In the genomic region with DNA sequence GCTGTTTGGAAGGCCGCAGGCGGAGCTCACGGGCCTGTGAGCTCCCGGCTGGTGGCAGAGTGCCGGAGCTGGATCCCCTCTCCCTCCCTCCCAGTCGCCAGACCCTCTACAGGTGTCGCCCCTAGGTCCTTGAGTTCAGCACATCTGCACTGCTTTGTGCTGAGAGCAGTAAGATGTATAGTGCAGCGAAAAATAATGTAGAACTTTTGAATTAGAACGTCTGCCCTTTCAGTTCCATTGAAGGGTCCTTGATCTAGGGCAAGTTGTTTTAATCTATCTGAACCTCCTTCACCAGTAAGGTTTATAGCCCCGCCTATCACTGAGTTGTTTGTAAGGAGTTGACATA, we compare ENCODE assay signal across 7 cellular contexts. TPM values are rescaled to one million over a fixed set of nuclear protein-coding genes. Genes with fewer than 3 reads are reported as not detected.
DNase-seq lines count a peak whose midpoint lies in the region; ATAC-seq and TF ChIP-seq lines count a peak whose summit lies in the region.
"Had no signal": no experiment of that assay in that cellular context is flagged by ENCODE, and none has a peak within 500 bp of the region (broad histone marks: within the 10 kb centered on the region; RNA-seq: fewer than 3 reads in every experiment).

No MANE protein-coding gene starts in this region.

- peak overlapping the region; percentile 71; the same call in 1 of the 2 replicates for H3K9ac ChIP-seq in ES-I3 (ENCODE audit: low read depth, low read length)

- no peaks in the 10 kb centered on the region for H3K27me3 ChIP-seq in lung (ENCODE audit: control insufficient read depth, insufficient read depth)

- no peaks in the 10 kb centered on the region for H3K9me3 Mint-ChIP-seq in activated CD8-positive, alpha-beta T cell treated with anti-CD3 and anti-CD28 coated beads for 36 hours

- H3K4me3 ChIP-seq in lung, result peak overlapping the region; percentile 90

- H3K4me1 ChIP-seq in ES-I3 (ENCODE audit: insufficient read depth, low read length) (no peaks in the 10 kb centered on the region), lung (ENCODE audit: control insufficient read depth in 2 of 2, insufficient read depth in 2 of 2, low read length in 2 of 2) (peaks cover 0 to 2% of the 10 kb centered on the region in 2 donors)

- POLR2A ChIA-PET in activated CD8-positive, alpha-beta T cell treated with anti-CD3 and anti-CD28 coated beads for 36 hours (lab: Charles Lee), result interaction anchor here (2.5 kb wide), 1 partner anchor 753 kb away, joined by 10 read pairs; the partner anchor contains the start of genes C11orf54 and TAF1D

- H3K27ac ChIP-seq in lung (ENCODE audit: low read depth in 1 of 2, low read length in 1 of 2), result peak overlapping the region; percentile 77 to 93

- intact Hi-C loops in activated CD8-positive, alpha-beta T cell treated with anti-CD3 and anti-CD28 coated beads for 36 hours (cut with micrococcal nuclease), result no loop called here

- 1% methylated on average over 10 of the region's 10 CpGs for WGBS in lung, 2 donors

- peaks cover 35% of the 10 kb centered on the region for H3K4me1 Mint-ChIP-seq in activated CD8-positive, alpha-beta T cell treated with anti-CD3 and anti-CD28 coated beads for 36 hours (ENCODE audit: low read depth)

- peak overlapping the region; percentile 96 for H3K27ac Mint-ChIP-seq in activated CD8-positive, alpha-beta T cell treated with anti-CD3 and anti-CD28 coated beads for 36 hours

- DNase-seq in activated CD8-positive, alpha-beta T cell treated with anti-CD3 and anti-CD28 coated beads for 36 hours, result no peak
- no peak for DNase-seq in lung (ENCODE audit: low spot score)
- DNase-seq in AG08396 (ENCODE audit: low spot score), result no peak
- no peak for DNase-seq in NCI-H1694 treated with DMSO at 0.1 percent for 48 hours (lab: John Stamatoyannopoulos, UW)

- TF ChIP-seq CTCF in activated CD8-positive, alpha-beta T cell treated with anti-CD3 and anti-CD28 coated beads for 36 hours (IDR thresholded peaks at IDR 0.05), result no peak
- no peak for TF ChIP-seq CTCF in lung (IDR thresholded peaks at IDR 0.05; ENCODE audit: control extremely low read depth, extremely low read depth)

- H3K9me3 ChIP-seq in ES-I3 (ENCODE audit: control insufficient read depth, insufficient read depth, low read length) (no peaks in the 10 kb centered on the region), lung (ENCODE audit: control insufficient read depth in 2 of 2, insufficient read depth in 1 of 2, low read length in 1 of 2) (no peaks in the 10 kb centered on the region)

- peaks cover 18% of the 10 kb centered on the region for H3K36me3 Mint-ChIP-seq in activated CD8-positive, alpha-beta T cell treated with anti-CD3 and anti-CD28 coated beads for 36 hours (ENCODE audit: low read depth)

- peak overlapping the region; percentile 94 for H3K4me3 Mint-ChIP-seq in activated CD8-positive, alpha-beta T cell treated with anti-CD3 and anti-CD28 coated beads for 36 hours

- CTCF ChIA-PET in activated CD8-positive, alpha-beta T cell treated with anti-CD3 and anti-CD28 coated beads for 36 hours (lab: Charles Lee), result interaction anchor here (1.0 kb wide), 2 partner anchors 9 to 11 kb away, joined by 4 read pairs; no protein-coding TSS in a partner anchor

- H3K36me3 ChIP-seq in ES-I3 (ENCODE audit: insufficient read depth, low read length) (peaks cover 6% of the 10 kb centered on the region; the same call in 1 of the 2 replicates), lung (ENCODE audit: control insufficient read depth in 2 of 2, insufficient read depth in 2 of 2, low read length in 2 of 2) (peaks cover 12 to 22% of the 10 kb centered on the region in 2 donors)

- no peaks in the 10 kb centered on the region for H3K27me3 Mint-ChIP-seq in activated CD8-positive, alpha-beta T cell treated with anti-CD3 and anti-CD28 coated beads for 36 hours

- ATAC-seq in HG02763 (IDR thresholded peaks at IDR 0.05; ENCODE audit: unreplicated experiment), result peak; percentile 55
- ATAC-seq in activated CD8-positive, alpha-beta T cell treated with anti-CD3 and anti-CD28 coated beads for 36 hours, result peak; percentile 71
- ATAC-seq in lung (ENCODE audit: insufficient read depth, low FRiP score), result peak; percentile 63

RNA-seq across cellular contexts. Expression of gene ANKRD49, which starts 0.4 kb away (rescaled TPM):
- 10 to 100 TPM; 17.9 to 19.1 TPM for total RNA-seq in activated CD8-positive, alpha-beta T cell treated with anti-CD3 and anti-CD28 coated beads for 36 hours
- 10 to 100 TPM; 10.4 to 22.6 TPM for total RNA-seq in lung
- 10 to 100 TPM; 13.0 to 18.1 TPM for polyA plus RNA-seq in lung

RNA-seq across cellular contexts. Expression of gene MRE11, which starts 0.5 kb away (rescaled TPM):
- total RNA-seq in activated CD8-positive, alpha-beta T cell treated with anti-CD3 and anti-CD28 coated beads for 36 hours, result 10 to 100 TPM; 38.3 to 42.0 TPM
- total RNA-seq in lung, result 10 to 100 TPM; 16.1 to 67.8 TPM
- 1 to 10 TPM; 4.3 to 5.6 TPM for polyA plus RNA-seq in lung

RNA-seq across cellular contexts. Expression of gene C11orf97, which starts 18.1 kb away (rescaled TPM):
- not detected for total RNA-seq in activated CD8-positive, alpha-beta T cell treated with anti-CD3 and anti-CD28 coated beads for 36 hours
- 10 to 100 TPM in 1 of 2 donors, 1 to 10 TPM in 1; 6.3 to 14.7 TPM for total RNA-seq in lung
- 1 to 10 TPM; 4.1 to 7.4 TPM for polyA plus RNA-seq in lung
- total RNA-seq: activated CD8-positive, alpha-beta memory T cell treated with anti-CD3 and anti-CD28 coated beads for 36 hours had no signal

RNA-seq across cellular contexts. Expression of gene FUT4, which starts 49.5 kb away (rescaled TPM):
- 1 to 10 TPM; 3.9 TPM for total RNA-seq in activated CD8-positive, alpha-beta T cell treated with anti-CD3 and anti-CD28 coated beads for 36 hours
- 1 to 10 TPM; 7.5 to 9.7 TPM for total RNA-seq in lung
- 1 to 10 TPM; 1.0 to 6.9 TPM for polyA plus RNA-seq in lung

Comparison
In these comparisons a context has a peak if more than half of its experiments do, and no peak if none do; other contexts are left out.
1. RNA of gene C11orf97, which starts 18.1 kb away (total RNA-seq): 6.3 to 14.7 TPM in lung; not detected in activated CD8-positive, alpha-beta T cell treated with anti-CD3 and anti-CD28 coated beads for 36 hours; every median in the first group is over 4 times any median in the second.
2. Peak in every context shown above with its lines, with median percentiles within 50 percentile points of each other: ATAC-seq.